1 cellular context compared by ENCODE assay signal in the genomic region with DNA sequence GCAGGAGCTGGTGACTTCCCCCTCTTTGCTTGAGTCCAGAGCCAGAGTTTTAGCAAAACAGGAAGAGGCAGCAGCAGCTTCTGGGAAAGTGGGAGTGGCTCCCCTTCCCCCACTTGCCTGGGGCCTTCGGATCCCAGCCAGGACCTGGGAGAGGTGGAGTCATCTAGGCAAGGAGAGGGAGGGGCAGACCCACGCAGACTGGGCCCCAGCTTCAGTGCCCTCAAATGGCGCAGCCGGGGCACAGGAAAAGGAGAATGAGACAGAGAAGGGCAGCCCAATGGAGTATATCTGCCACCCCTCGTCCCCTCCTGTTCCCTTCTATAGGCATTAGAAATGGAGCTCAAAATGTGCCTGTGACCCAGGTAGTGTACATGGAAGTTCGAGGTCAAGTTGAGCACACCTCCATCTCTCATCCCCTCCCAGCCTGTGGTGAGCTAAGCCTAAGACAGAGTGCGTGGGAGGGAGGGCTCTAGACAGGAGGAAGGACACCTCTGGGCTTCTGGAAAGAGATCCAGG.
TF ChIP-seq lines count a peak whose summit lies in the region.

No MANE protein-coding gene starts in this region.

TF ChIP-seq in IMR-90, 13 proteins besides CTCF, POLR2A, EP300 and RAD21 (continued from another document):
- TF ChIP-seq BHLHE40 (IDR thresholded peaks at IDR 0.05; ENCODE audit: low read depth, low read length), result no peak
- no peak for TF ChIP-seq RFX5 (IDR thresholded peaks at IDR 0.05; ENCODE audit: low read depth, low read length)
